Comparison of ENCODE assay signal across 8 cellular contexts in the genomic region with DNA sequence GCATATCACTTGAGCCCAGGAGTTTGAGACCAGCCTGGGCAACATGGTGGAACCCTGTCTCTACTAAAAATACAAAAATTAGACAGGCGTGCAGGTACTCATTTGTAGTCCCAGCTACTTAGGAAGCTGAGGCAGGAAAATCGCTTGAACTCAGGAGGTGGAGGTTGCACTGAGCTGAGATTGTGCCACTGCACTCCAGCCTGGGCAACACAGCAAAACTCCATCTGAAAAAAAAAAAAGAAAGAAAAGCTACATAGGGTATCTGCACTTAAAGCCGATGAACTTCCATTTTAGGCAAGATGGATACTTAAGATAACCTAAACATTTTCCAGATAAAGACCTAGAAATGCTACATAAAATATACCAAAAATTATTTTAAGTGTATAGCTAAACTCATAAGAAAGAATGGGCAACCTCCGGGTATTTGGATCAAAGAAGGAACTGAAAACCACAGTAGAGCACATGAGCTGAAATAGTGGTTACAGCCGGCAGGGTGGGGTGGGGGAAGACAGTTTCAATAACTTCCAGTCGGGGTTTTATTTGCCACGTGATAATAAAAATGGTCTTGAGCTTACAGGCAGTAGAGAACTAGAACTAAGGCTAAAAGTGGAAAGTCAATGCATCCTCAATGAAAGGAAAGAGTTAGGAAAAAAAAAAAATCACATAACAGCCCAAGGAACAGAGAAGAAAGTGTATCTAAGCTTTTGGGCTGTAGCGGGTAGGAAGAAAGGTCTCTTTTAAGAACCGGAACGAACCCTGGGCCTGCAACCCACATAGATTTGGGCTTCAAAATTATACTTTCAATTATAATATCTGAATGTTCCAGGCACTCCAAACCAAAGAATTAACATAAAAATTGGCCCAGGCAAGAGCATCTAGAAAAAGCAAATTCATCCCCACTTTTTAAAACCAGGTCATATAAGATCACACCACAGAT. TPM values are rescaled to one million over a fixed set of nuclear protein-coding genes. Genes with fewer than 3 reads are reported as not detected.
A peak's percentile ranks its signal among the peaks of the same experiment; 100 is the strongest.
DNase-seq lines count a peak whose midpoint lies in the region; ATAC-seq lines count a peak whose summit lies in the region.

No MANE protein-coding gene starts in this region.

- H3K9me3 ChIP-seq in aorta (ENCODE audit: control insufficient read depth, low read length): no peaks in the 10 kb centered on the region

- H3K27me3 ChIP-seq in aorta (ENCODE audit: control insufficient read depth in 1 of 2, insufficient read depth in 2 of 2, low read length in 1 of 2): no peaks in the 10 kb centered on the region

- no peak overlapping the region for H3K4me3 ChIP-seq in aorta (ENCODE audit: low read length in 2 of 2)

- H3K27ac Mint-ChIP-seq in activated naive CD4-positive, alpha-beta T cell treated with anti-CD3 and anti-CD28 coated beads, Interleukin-2, amount 50 U/mL, for 24 hours: peak overlapping the region; percentile 66

- peaks cover 0 to 10% of the 10 kb centered on the region in 2 donors for H3K4me1 ChIP-seq in aorta (ENCODE audit: control insufficient read depth in 1 of 2, insufficient read depth in 2 of 2, low read length in 2 of 2)

- peak overlapping the region; percentile 71 for H3K4me3 Mint-ChIP-seq in activated naive CD4-positive, alpha-beta T cell treated with anti-CD3 and anti-CD28 coated beads, Interleukin-2, amount 50 U/mL, for 24 hours

- no peaks in the 10 kb centered on the region for H3K27me3 Mint-ChIP-seq in activated naive CD4-positive, alpha-beta T cell treated with anti-CD3 and anti-CD28 coated beads, Interleukin-2, amount 50 U/mL, for 24 hours

- intact Hi-C loops in posterior vena cava (cut with DNase I): no loop called here
- intact Hi-C loops in aorta (cut with DNase I): loop anchor here in 1 of 2 donors (5.0 kb wide), 2 partner anchors 38 to 73 kb away; no protein-coding TSS in a partner anchor

- no peaks in the 10 kb centered on the region for H3K9me3 Mint-ChIP-seq in activated naive CD4-positive, alpha-beta T cell treated with anti-CD3 and anti-CD28 coated beads, Interleukin-2, amount 50 U/mL, for 24 hours

- H3K36me3 ChIP-seq in aorta (ENCODE audit: control insufficient read depth in 1 of 2, insufficient read depth in 2 of 2, low read length in 1 of 2): peaks cover 0 to 2% of the 10 kb centered on the region in 2 donors

- DNase-seq in NOMO-1 treated with dmso at 0.1 percent for 144 hours (lab: John Stamatoyannopoulos, UW; ENCODE audit: unreplicated experiment) (peak; percentile 77), iPS-NIHi11 (ENCODE audit: low spot score) (no peak), posterior vena cava (ENCODE audit: low spot score) (no peak), aorta (no peak)
- DNase-seq in stimulated activated CD4-positive, alpha-beta T cell treated with anti-CD3 and anti-CD28 coated beads, Interleukin-12 subunit alpha, Interleukin-12 subunit beta, amount 100 ng/mL, for 4 hours: peak; percentile 20

- H3K27ac ChIP-seq in aorta (ENCODE audit: low read depth in 1 of 2, low read length in 2 of 2): no peak overlapping the region

- peaks cover 53% of the 10 kb centered on the region for H3K4me1 Mint-ChIP-seq in activated naive CD4-positive, alpha-beta T cell treated with anti-CD3 and anti-CD28 coated beads, Interleukin-2, amount 50 U/mL, for 24 hours

- ATAC-seq in GM18520 (IDR thresholded peaks at IDR 0.05; ENCODE audit: unreplicated experiment) (peak; percentile 63), HG02678 (IDR thresholded peaks at IDR 0.05; ENCODE audit: unreplicated experiment) (peak; percentile 86), aorta (ENCODE audit: low FRiP score) (no peak)

- H3K36me3 Mint-ChIP-seq in activated naive CD4-positive, alpha-beta T cell treated with anti-CD3 and anti-CD28 coated beads, Interleukin-2, amount 50 U/mL, for 24 hours: peaks cover 33% of the 10 kb centered on the region

- WGBS in aorta, 2 donors: 81 to 85% methylated on average over 10 of the region's 10 CpGs

RNA-seq across cellular contexts. Expression of a gene that starts 53.1 kb away (rescaled TPM):
- 10 to 100 TPM; 45.3 to 54.4 TPM for total RNA-seq in posterior vena cava
- total RNA-seq in aorta: 10 to 100 TPM; 55.9 to 59.1 TPM
- 100 to 1,000 TPM in 1 of 2 donors, 10 to 100 TPM in 1; 52.8 to 111 TPM for polyA plus RNA-seq in aorta

Comparison
In these comparisons a context has a peak if more than half of its experiments do, and no peak if none do; other contexts are left out.
1. DNase-seq: peak in NOMO-1 treated with dmso at 0.1 percent for 144 hours (single experiment) and stimulated activated CD4-positive, alpha-beta T cell treated with anti-CD3 and anti-CD28 coated beads, Interleukin-12 subunit alpha, Interleukin-12 subunit beta, amount 100 ng/mL, for 4 hours (single experiment); none in iPS-NIHi11 (single experiment), posterior vena cava (single experiment) and aorta (0 of 2).